ENCODE assay signal across 10 cellular contexts in genomic region chr1:164576311-164577271, GRCh38. TPM values are rescaled to one million over a fixed set of nuclear protein-coding genes. Genes with fewer than 3 reads are reported as not detected.
DNase-seq lines count a peak whose midpoint lies in the region; TF ChIP-seq lines count a peak whose summit lies in the region.
"Had no signal": no experiment of that assay in that cellular context is flagged by ENCODE, and none has a peak within 500 bp of the region (broad histone marks: within the 10 kb centered on the region; RNA-seq: fewer than 3 reads in every experiment).

No MANE protein-coding gene starts in this region.

- no peak overlapping the region for H3K27ac ChIP-seq in iPS DF 6.9 (ENCODE audit: low read length)

- no CpG with 5 or more reads among the region's 64 CpGs for WGBS in iPS DF 6.9 (ENCODE audit: insufficient coverage, insufficient read length)
- 61 to 72% methylated on average over 64 of the region's 64 CpGs for WGBS in lower leg skin, 2 donors

- peak overlapping the region; percentile 13; the same call in 1 of the 2 replicates for H3K4me3 ChIP-seq in iPS DF 6.9 (ENCODE audit: low read length)
- H3K4me3 ChIP-seq in lower leg skin (ENCODE audit: low read depth, poor library complexity, severe bottlenecking) = no peak overlapping the region

- H3K36me3 Mint-ChIP-seq in chondrocyte (ENCODE audit: low read depth) = peaks cover 4% of the 10 kb centered on the region
- H3K36me3 Mint-ChIP-seq in activated T-helper 2 cell treated with anti-CD3 and anti-CD28 coated beads, Interferon-gamma antibody, Interleukin-2, Interleukin-4, amounts not matched to agents 10 μg/mL and 5 μg/mL and 100 μg/mL, durations not matched to agents 14 hours and 24 hours and 36 hours (ENCODE audit: low read depth) = no peaks in the 10 kb centered on the region

- no peak for TF ChIP-seq POLR2A in lower leg skin (IDR thresholded peaks at IDR 0.05)

- no peaks in the 10 kb centered on the region for H3K27me3 ChIP-seq in iPS DF 6.9 (ENCODE audit: control insufficient read depth, insufficient read depth, low read length)

- H3K4me1 Mint-ChIP-seq in chondrocyte (ENCODE audit: low read depth) = peaks cover 48% of the 10 kb centered on the region
- no peaks in the 10 kb centered on the region for H3K4me1 Mint-ChIP-seq in activated T-helper 2 cell treated with anti-CD3 and anti-CD28 coated beads, Interferon-gamma antibody, Interleukin-2, Interleukin-4, amounts not matched to agents 10 μg/mL and 5 μg/mL and 100 μg/mL, durations not matched to agents 14 hours and 24 hours and 36 hours (ENCODE audit: low read depth)

- no peaks in the 10 kb centered on the region for H3K36me3 ChIP-seq in iPS DF 6.9 (ENCODE audit: control insufficient read depth, insufficient read depth, low read length)

- H3K27me3 Mint-ChIP-seq in chondrocyte (ENCODE audit: low read depth) = no peaks in the 10 kb centered on the region
- no peaks in the 10 kb centered on the region for H3K27me3 Mint-ChIP-seq in activated T-helper 2 cell treated with anti-CD3 and anti-CD28 coated beads, Interferon-gamma antibody, Interleukin-2, Interleukin-4, amounts not matched to agents 10 μg/mL and 5 μg/mL and 100 μg/mL, durations not matched to agents 14 hours and 24 hours and 36 hours (ENCODE audit: low read depth)

- peaks cover 15% of the 10 kb centered on the region for H3K4me1 ChIP-seq in iPS DF 6.9 (ENCODE audit: control insufficient read depth, insufficient read depth, low read length)

- no peaks in the 10 kb centered on the region for H3K9me3 ChIP-seq in iPS DF 6.9 (ENCODE audit: control insufficient read depth, insufficient read depth, low read length)

- peak overlapping the region; percentile 69 for H3K4me3 Mint-ChIP-seq in chondrocyte (ENCODE audit: unreplicated experiment)
- H3K4me3 Mint-ChIP-seq in activated T-helper 2 cell treated with anti-CD3 and anti-CD28 coated beads, Interferon-gamma antibody, Interleukin-2, Interleukin-4, amounts not matched to agents 10 μg/mL and 5 μg/mL and 100 μg/mL, durations not matched to agents 14 hours and 24 hours and 36 hours (ENCODE audit: low read depth) = no peak overlapping the region

- intact Hi-C loops in lower leg skin (cut with DNase I; ENCODE audit: low total_unique reads) = no loop called here
- intact Hi-C loops in activated T-helper 2 cell treated with anti-CD3 and anti-CD28 coated beads, Interferon-gamma antibody, Interleukin-2, Interleukin-4, amounts not matched to agents 10 μg/mL and 5 μg/mL and 100 μg/mL, durations not matched to agents 14 hours and 24 hours and 36 hours (cut with micrococcal nuclease) = no loop called here

- DNase-seq in ELF-1 (ENCODE audit: low read depth, low spot score) (peak; percentile 65), chondrocyte (ENCODE audit: low spot score) (no peak), iPS DF 6.9 (ENCODE audit: low read depth, low spot score) (no peak), retina (peak; percentile 84), DMS 273 treated with DMSO at 0.1 percent for 48 hours (lab: John Stamatoyannopoulos, UW) (no peak), lower leg skin (ENCODE audit: low spot score in 2 of 2) (no peak), SW 1271 (lab: John Stamatoyannopoulos, UW) (no peak)
- DNase-seq in activated T-helper 2 cell treated with anti-CD3 and anti-CD28 coated beads, Interferon-gamma antibody, Interleukin-2, Interleukin-4, amounts not matched to agents 10 μg/mL and 5 μg/mL and 100 μg/mL, durations not matched to agents 14 hours and 24 hours and 36 hours (ENCODE audit: low spot score) = no peak
- DNase-seq: activated CD4-positive, alpha-beta T cell treated with anti-CD3 and anti-CD28 coated beads, Interleukin-2, amount 50 U/mL, for 48 hours; erythroblast had no signal

- no peaks in the 10 kb centered on the region for H3K9me3 Mint-ChIP-seq in chondrocyte (ENCODE audit: low read depth)
- no peaks in the 10 kb centered on the region for H3K9me3 Mint-ChIP-seq in activated T-helper 2 cell treated with anti-CD3 and anti-CD28 coated beads, Interferon-gamma antibody, Interleukin-2, Interleukin-4, amounts not matched to agents 10 μg/mL and 5 μg/mL and 100 μg/mL, durations not matched to agents 14 hours and 24 hours and 36 hours

- peak; percentile 19 for TF ChIP-seq CTCF in chondrocyte (IDR thresholded peaks at IDR 0.05)
- TF ChIP-seq CTCF in lower leg skin (IDR thresholded peaks at IDR 0.05) = no peak

- H3K27ac Mint-ChIP-seq in chondrocyte (ENCODE audit: unreplicated experiment) = peak overlapping the region; percentile 95
- H3K27ac Mint-ChIP-seq in activated T-helper 2 cell treated with anti-CD3 and anti-CD28 coated beads, Interferon-gamma antibody, Interleukin-2, Interleukin-4, amounts not matched to agents 10 μg/mL and 5 μg/mL and 100 μg/mL, durations not matched to agents 14 hours and 24 hours and 36 hours = no peak overlapping the region

RNA-seq across cellular contexts. Expression of gene PBX1, which starts 17.6 kb away (rescaled TPM):
- 21.5 to 38.0 TPM (median 23.0 TPM) in 3 replicates for total RNA-seq in chondrocyte
- 10 to 100 TPM; 10.0 to 24.1 (median 15.4) TPM for total RNA-seq in lower leg skin
- total RNA-seq in activated T-helper 2 cell treated with anti-CD3 and anti-CD28 coated beads, Interferon-gamma antibody, Interleukin-2, Interleukin-4, amounts not matched to agents 10 μg/mL and 5 μg/mL and 100 μg/mL, durations not matched to agents 14 hours and 24 hours and 36 hours = not detected in 2 replicates

Comparison
In these comparisons a context has a peak if more than half of its experiments do, and no peak if none do; other contexts are left out.
1. DNase-seq: peak in ELF-1 (single experiment) and retina (single experiment); none in chondrocyte (single experiment), iPS DF 6.9 (single experiment), DMS 273 treated with DMSO at 0.1 percent for 48 hours (single experiment), lower leg skin (0 of 2), SW 1271 (0 of 2) and activated T-helper 2 cell treated with anti-CD3 and anti-CD28 coated beads, Interferon-gamma antibody, Interleukin-2, Interleukin-4, amounts not matched to agents 10 μg/mL and 5 μg/mL and 100 μg/mL, durations not matched to agents 14 hours and 24 hours and 36 hours (single experiment).
2. RNA of gene PBX1, which starts 17.6 kb away (total RNA-seq): 21.5 to 38.0 TPM in chondrocyte and 10.0 to 24.1 TPM in lower leg skin; not detected in activated T-helper 2 cell treated with anti-CD3 and anti-CD28 coated beads, Interferon-gamma antibody, Interleukin-2, Interleukin-4, amounts not matched to agents 10 μg/mL and 5 μg/mL and 100 μg/mL, durations not matched to agents 14 hours and 24 hours and 36 hours; every median in the first group is over 10 times any median in the second.